19 cellular contexts compared by ENCODE assay signal in the genomic region with DNA sequence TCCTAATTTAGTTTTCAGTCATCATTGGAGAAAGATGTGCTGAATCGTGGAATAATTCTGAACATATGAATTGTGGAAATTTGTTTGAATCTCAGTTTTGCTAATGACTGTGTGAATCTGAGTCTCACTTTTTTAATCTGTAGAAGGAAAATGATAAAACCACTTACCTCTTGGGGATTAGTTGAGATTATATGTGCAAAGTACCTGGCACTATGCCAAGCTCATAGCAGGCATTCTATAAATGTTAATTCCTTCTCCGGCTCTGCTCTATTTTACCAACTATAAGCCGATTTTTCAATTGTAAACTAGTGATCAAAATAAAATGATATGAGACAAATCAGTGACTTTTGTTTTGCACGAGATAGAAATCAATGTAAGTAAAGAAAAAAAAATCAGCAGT.
"Had no signal": no experiment of that assay in that cellular context is flagged by ENCODE, and none has a peak within 500 bp of the region (broad histone marks: within the 10 kb centered on the region; RNA-seq: fewer than 3 reads in every experiment).

No MANE protein-coding gene starts in this region.

- H3K36me3 Mint-ChIP-seq: activated CD8-positive, alpha-beta memory T cell treated with anti-CD3 and anti-CD28 coated beads, Interleukin-2, amount 10 ng/mL, durations not matched to agents 7 days and 5 days; activated naive CD8-positive, alpha-beta T cell treated with anti-CD3 and anti-CD28 coated beads for 36 hours; natural killer cell; stimulated activated naive B cell treated with anti-CD40 and anti-IgM and Interleukin-4, amounts not matched to agents 10 μg/mL and 1 μg/mL and 100 μg/mL, for 72 hours had no signal

- H3K9me3 ChIP-seq: body of pancreas, upper lobe of right lung had no signal

- H3K27me3 ChIP-seq: body of pancreas, hepatocyte, upper lobe of right lung had no signal

- H3K4me1 Mint-ChIP-seq: activated CD4-positive, alpha-beta memory T cell treated with anti-CD3 and anti-CD28 coated beads, Interleukin-2, amount 10 ng/mL, durations not matched to agents 7 days and 5 days; activated CD8-positive, alpha-beta memory T cell treated with anti-CD3 and anti-CD28 coated beads, Interleukin-2, amount 10 ng/mL, durations not matched to agents 7 days and 5 days; activated naive CD8-positive, alpha-beta T cell treated with anti-CD3 and anti-CD28 coated beads for 36 hours; activated T-helper 17 cell treated with anti-CD3 and anti-CD28 coated beads, Interleukin-2, amount 50 U/mL, for 72 hours; central memory CD8-positive, alpha-beta T cell; natural killer cell; stimulated activated naive B cell treated with anti-CD40 and anti-IgM and Interleukin-4, amounts not matched to agents 10 μg/mL and 1 μg/mL and 100 μg/mL, for 72 hours had no signal

- H3K4me3 ChIP-seq: body of pancreas, hepatocyte, upper lobe of right lung had no signal

- H3K27ac Mint-ChIP-seq: activated CD4-positive, alpha-beta memory T cell treated with anti-CD3 and anti-CD28 coated beads, Interleukin-2, amount 10 ng/mL, durations not matched to agents 7 days and 5 days; activated CD8-positive, alpha-beta memory T cell treated with anti-CD3 and anti-CD28 coated beads, Interleukin-2, amount 10 ng/mL, durations not matched to agents 7 days and 5 days; activated naive CD8-positive, alpha-beta T cell treated with anti-CD3 and anti-CD28 coated beads for 36 hours; activated T-helper 17 cell treated with anti-CD3 and anti-CD28 coated beads, Interleukin-2, amount 50 U/mL, for 72 hours; natural killer cell; stimulated activated naive B cell treated with anti-CD40 and anti-IgM and Interleukin-4, amounts not matched to agents 10 μg/mL and 1 μg/mL and 100 μg/mL, for 72 hours had no signal

- H3K4me3 Mint-ChIP-seq: activated CD4-positive, alpha-beta memory T cell treated with anti-CD3 and anti-CD28 coated beads, Interleukin-2, amount 10 ng/mL, durations not matched to agents 7 days and 5 days; activated CD8-positive, alpha-beta memory T cell treated with anti-CD3 and anti-CD28 coated beads, Interleukin-2, amount 10 ng/mL, durations not matched to agents 7 days and 5 days; activated naive CD8-positive, alpha-beta T cell treated with anti-CD3 and anti-CD28 coated beads for 36 hours; activated T-helper 17 cell treated with anti-CD3 and anti-CD28 coated beads, Interleukin-2, amount 50 U/mL, for 72 hours; central memory CD8-positive, alpha-beta T cell; natural killer cell; stimulated activated naive B cell treated with anti-CD40 and anti-IgM and Interleukin-4, amounts not matched to agents 10 μg/mL and 1 μg/mL and 100 μg/mL, for 72 hours had no signal

- H3K4me1 ChIP-seq: body of pancreas, upper lobe of right lung had no signal

- H3K36me3 ChIP-seq: upper lobe of right lung had no signal

- DNase-seq: activated CD4-positive, alpha-beta memory T cell treated with anti-CD3 and anti-CD28 coated beads, Interleukin-2, amount 10 ng/mL, durations not matched to agents 7 days and 5 days; activated CD4-positive, alpha-beta T cell treated with anti-CD3 and anti-CD28 coated beads for 48 hours; activated CD4-positive, CD25-positive, alpha-beta regulatory T cell; activated CD8-positive, alpha-beta memory T cell treated with anti-CD3 and anti-CD28 coated beads, Interleukin-2, amount 10 ng/mL, durations not matched to agents 7 days and 5 days; activated naive CD4-positive, alpha-beta T cell; activated naive CD8-positive, alpha-beta T cell treated with anti-CD3 and anti-CD28 coated beads for 36 hours; amygdala; body of pancreas; effector CD8-positive, alpha-beta T cell; mesendoderm; natural killer cell; posterior cingulate gyrus; stimulated activated naive B cell treated with anti-CD40 and anti-IgM and Interleukin-4, amounts not matched to agents 10 μg/mL and 1 μg/mL and 100 μg/mL, for 72 hours; T-helper 9 cell; upper lobe of right lung had no signal

- H3K27me3 Mint-ChIP-seq: stimulated activated naive B cell treated with anti-CD40 and anti-IgM and Interleukin-4, amounts not matched to agents 10 μg/mL and 1 μg/mL and 100 μg/mL, for 72 hours had no signal

- H3K79me2 ChIP-seq: hepatocyte had no signal

- H3K27ac ChIP-seq: body of pancreas, hepatocyte, upper lobe of right lung had no signal

- H2AFZ ChIP-seq: hepatocyte had no signal

- H3K9me3 Mint-ChIP-seq: activated CD4-positive, alpha-beta memory T cell treated with anti-CD3 and anti-CD28 coated beads, Interleukin-2, amount 10 ng/mL, durations not matched to agents 7 days and 5 days; activated naive CD8-positive, alpha-beta T cell treated with anti-CD3 and anti-CD28 coated beads for 36 hours; activated T-helper 17 cell treated with anti-CD3 and anti-CD28 coated beads, Interleukin-2, amount 50 U/mL, for 72 hours; central memory CD8-positive, alpha-beta T cell; natural killer cell; stimulated activated naive B cell treated with anti-CD40 and anti-IgM and Interleukin-4, amounts not matched to agents 10 μg/mL and 1 μg/mL and 100 μg/mL, for 72 hours had no signal

- ATAC-seq: activated CD8-positive, alpha-beta memory T cell treated with anti-CD3 and anti-CD28 coated beads, Interleukin-2, amount 10 ng/mL, durations not matched to agents 7 days and 5 days; activated T-helper 17 cell treated with anti-CD3 and anti-CD28 coated beads, Interleukin-2, amount 50 U/mL, for 72 hours; body of pancreas; esophagus mucosa; natural killer cell; stimulated activated naive B cell treated with anti-CD40 and anti-IgM and Interleukin-4, amounts not matched to agents 10 μg/mL and 1 μg/mL and 100 μg/mL, for 72 hours; upper lobe of right lung had no signal

- H3K4me2 ChIP-seq: hepatocyte had no signal
